Comparison of ENCODE assay signal across 33 cellular contexts in genomic region chr10:32988604-32989003, GRCh38.
"Had no signal": no experiment of that assay in that cellular context is flagged by ENCODE, and none has a peak within 500 bp of the region (broad histone marks: within the 10 kb centered on the region; RNA-seq: fewer than 3 reads in every experiment).

No MANE protein-coding gene starts in this region.

- DNase-seq: activated B cell treated with CpG ODN at 0.5 μM for 24 hours; activated CD4-positive, alpha-beta memory T cell treated with anti-CD3 and anti-CD28 coated beads for 36 hours; activated CD4-positive, alpha-beta T cell treated with anti-CD3 and anti-CD28 coated beads for 4 hours; activated CD4-positive, alpha-beta T cell treated with anti-CD3 and anti-CD28 coated beads, Interleukin-2, amount 50 U/mL, for 1 hour; activated CD4-positive, CD25-positive, alpha-beta regulatory T cell treated with anti-CD3 and anti-CD28 coated beads, Interleukin-2, amount 50 U/mL, for 72 hours; activated CD8-positive, alpha-beta memory T cell treated with anti-CD3 and anti-CD28 coated beads, Interleukin-2, amount 50 U/mL, for 48 hours; activated effector memory CD4-positive, alpha-beta T cell treated with Interleukin-2 at 50 U/mL for 16 hours; activated naive CD4-positive, alpha-beta T cell treated with anti-CD3 and anti-CD28 coated beads, Interleukin-2, amount 10 ng/mL, durations not matched to agents 7 days and 5 days; activated naive CD8-positive, alpha-beta T cell treated with anti-CD3 and anti-CD28 coated beads, Interleukin-2, amount 50 U/mL, for 24 hours; activated T-cell treated with anti-CD3 and anti-CD28 coated beads, Interleukin-2, amount 50 U/mL, for 48 hours; amniotic stem cell; aorta; brain microvascular endothelial cell; central memory CD4-positive, alpha-beta T cell; KG1; MM.1S; NCI-H1105; NCI-H1417 treated with DMSO at 0.1 percent for 48 hours; NCI-H1694; NCI-H1930; NCI-H510A; NCI-H526; NCI-H748 treated with DMSO at 0.1 percent for 48 hours; NK-92 treated with Interleukin-12 subunit alpha and Interleukin-12 subunit beta, amount 100 ng/mL, for 24 hours; PC-3; SIG-M5; SW 1271; T-helper 1 cell; T-helper 2 cell; T-helper 9 cell had no signal

- H3K27ac ChIP-seq: brain microvascular endothelial cell, RWPE1, VCaP had no signal

- H3K36me3 ChIP-seq: brain microvascular endothelial cell had no signal

- ATAC-seq: activated naive CD8-positive, alpha-beta T cell treated with anti-CD3 and anti-CD28 coated beads, Interleukin-2, amount 50 U/mL, for 24 hours; PC-3; Right ventricle myocardium inferior had no signal

- H3K27me3 ChIP-seq: brain microvascular endothelial cell had no signal
